ENCODE assay signal across 8 cellular contexts in genomic region chr16:66695474-66695934, GRCh38. TPM values are rescaled to one million over a fixed set of nuclear protein-coding genes. Genes with fewer than 3 reads are reported as not detected.
DNase-seq lines count a peak whose midpoint lies in the region; ATAC-seq and TF ChIP-seq lines count a peak whose summit lies in the region.

No MANE protein-coding gene starts in this region.

- H3K27ac ChIP-seq in Panc1 (ENCODE audit: low read length) = peak overlapping the region; percentile 45; the same call in 1 of the 2 replicates
- H3K27ac ChIP-seq in endodermal cell (ENCODE audit: low read depth, low read length) = no peak overlapping the region

- peaks cover 9% of the 10 kb centered on the region for H3K36me3 Mint-ChIP-seq in endodermal cell (ENCODE audit: low read depth)

- H3K4me1 Mint-ChIP-seq in endodermal cell = peaks cover 23% of the 10 kb centered on the region

- intact Hi-C loops in Panc1 (cut with micrococcal nuclease; ENCODE audit: unreplicated experiment) = no loop called here

- no peak for TF ChIP-seq CTCF in Panc1 (IDR thresholded peaks at IDR 0.05)
- TF ChIP-seq CTCF in endodermal cell (conservative IDR thresholded peaks at IDR 0.05) = no peak

- H3K36me3 ChIP-seq in Panc1 (ENCODE audit: control insufficient read depth, insufficient read depth, low read length) (no peaks in the 10 kb centered on the region; the same call in 1 of the 2 replicates), endodermal cell (ENCODE audit: control insufficient read depth, insufficient read depth, low read length) (peaks cover 10% of the 10 kb centered on the region)

- peak overlapping the region; percentile 77 for H3K4me3 Mint-ChIP-seq in endodermal cell

- H3K9me3 ChIP-seq in Panc1 (ENCODE audit: control insufficient read depth, insufficient read depth, low read depth, low read length) = no peaks in the 10 kb centered on the region
- no peaks in the 10 kb centered on the region for H3K9me3 ChIP-seq in endodermal cell (ENCODE audit: control insufficient read depth, low read length)

- in situ Hi-C loops in Panc1 (cut with HindIII; ENCODE audit: low pct_unique_long_range_greater_than_20kb, low sequenced_read_pairs) = no loop called here

- H3K4me1 ChIP-seq in Panc1 (ENCODE audit: control insufficient read depth, insufficient read depth, low read length) (peaks cover 3% of the 10 kb centered on the region; the same call in 1 of the 2 replicates), endodermal cell (ENCODE audit: control insufficient read depth, insufficient read depth, low read length) (peaks cover 3% of the 10 kb centered on the region)

- H3K27ac Mint-ChIP-seq in endodermal cell = peak overlapping the region; percentile 78

- DNase-seq in GF-D8 (lab: John Stamatoyannopoulos, UW) = peak; percentile 19
- no peak for DNase-seq in Panc1 (ENCODE audit: low read depth, low spot score)
- DNase-seq in endodermal cell = no peak
- DNase-seq in nucleus accumbens (lab: John Stamatoyannopoulos, UW) = peak in 30 of 56 donors; percentile 9 to 59 (median 32)
- DNase-seq in NCI-H1105 (lab: John Stamatoyannopoulos, UW) = no peak
- no peak for DNase-seq in islet precursor cell
- DNase-seq in AG08396 (ENCODE audit: low spot score) = no peak

- CTCF ChIA-PET in Panc1 (lab: Charles Lee) = interaction anchor here (0.6 kb wide), 1 partner anchor 232 kb away, joined by 3 read pairs; no protein-coding TSS in a partner anchor

- H3K4me3 ChIP-seq in Panc1 (ENCODE audit: low read depth in 2 of 2, low read length in 2 of 2) (peak overlapping the region; percentile 64 to 69), endodermal cell (ENCODE audit: low read length) (peak overlapping the region; percentile 77)

- POLR2A ChIA-PET in Panc1 (lab: Charles Lee) = no interaction called here

- whole genome bisulfite sequencing in endodermal cell (ENCODE audit: insufficient coverage in 1 of 2, insufficient read length in 1 of 2), 2 experiments = 79 to 90% methylated on average over 5 to 8 of the region's 8 CpGs

- H3K9me3 Mint-ChIP-seq in endodermal cell = no peaks in the 10 kb centered on the region

- H3K9ac ChIP-seq in endodermal cell (ENCODE audit: extremely low read depth, low read length, poor library complexity, severe bottlenecking) = peak overlapping the region; percentile 53

- BruUV-seq in Panc1 (replicated peaks; lab: Mats Ljungman, UMichigan) = no TSS peak

- ATAC-seq in Panc1 (no peak; the same call in none of the 2 replicates), GM21381 (IDR thresholded peaks at IDR 0.05; ENCODE audit: unreplicated experiment) (no peak)

- peaks cover 3% of the 10 kb centered on the region for H3K27me3 Mint-ChIP-seq in endodermal cell (ENCODE audit: insufficient read depth)

- H3K27me3 ChIP-seq in Panc1 (ENCODE audit: control insufficient read depth, insufficient read depth, low read length) (no peaks in the 10 kb centered on the region), endodermal cell (ENCODE audit: control insufficient read depth, insufficient read depth, low read length, poor library complexity, severe bottlenecking) (no peaks in the 10 kb centered on the region)

RNA-seq across cellular contexts. Expression of gene CMTM4, which starts 1.0 kb away (rescaled TPM):
- total RNA-seq in Panc1 (2021; ENCODE audit: unreplicated experiment) = 51.9 TPM
- 33.1 TPM for polyA plus RNA-seq in Panc1 (2012; ENCODE audit: insufficient read length)
- total RNA-seq in endodermal cell = 10 to 100 TPM; 68.2 to 76.2 TPM
- 34.3 TPM for polyA plus RNA-seq in endodermal cell (2013, experiment 1 of 2)
- 30.7 TPM for polyA plus RNA-seq in endodermal cell (2013, experiment 2 of 2)

RNA-seq across cellular contexts. Expression of gene DYNC1LI2, which starts 55.9 kb away (rescaled TPM):
- total RNA-seq in Panc1 (2021; ENCODE audit: unreplicated experiment) (103 TPM), endodermal cell (10 to 100 TPM; 89.5 to 95.9 TPM)
- polyA plus RNA-seq in Panc1 (2012; ENCODE audit: insufficient read length) = 64.9 TPM
- polyA plus RNA-seq in endodermal cell (2013, experiment 1 of 2) = 87.1 TPM
- polyA plus RNA-seq in endodermal cell (2013, experiment 2 of 2) = 74.4 TPM

Comparison
In these comparisons a context has a peak if more than half of its experiments do, and no peak if none do; other contexts are left out.
1. DNase-seq: peak in GF-D8 (single experiment) and nucleus accumbens (30 of 56); none in Panc1 (single experiment), endodermal cell (single experiment), NCI-H1105 (single experiment), islet precursor cell (single experiment) and AG08396 (single experiment).